ENCODE assay signal across 20 cellular contexts in the genomic region with DNA sequence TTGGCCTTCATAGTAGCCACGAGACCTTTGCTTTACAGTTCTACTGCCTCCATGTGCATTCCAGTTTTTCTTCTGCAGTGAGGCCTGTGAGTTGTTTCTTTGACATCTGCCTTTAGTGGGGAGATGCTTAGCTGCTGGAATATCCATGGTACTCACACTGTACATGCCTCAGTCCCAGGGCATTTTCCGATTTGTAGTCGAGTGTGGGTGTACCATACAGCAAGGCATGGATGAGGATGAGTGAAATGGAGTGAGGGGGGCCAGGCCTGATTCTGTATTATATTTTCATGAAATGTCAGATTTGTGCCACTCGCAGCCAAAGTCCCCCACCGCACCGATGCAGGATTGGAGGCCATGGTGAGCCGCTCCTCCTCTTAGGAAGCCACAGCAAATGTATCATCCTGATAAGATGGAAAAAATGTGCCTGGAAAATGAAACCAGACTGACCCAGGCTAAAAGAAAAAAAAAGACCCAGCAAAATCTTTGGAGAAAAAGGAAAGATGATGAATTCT.
DNase-seq lines count a peak whose midpoint lies in the region; ATAC-seq and TF ChIP-seq lines count a peak whose summit lies in the region.
"Had no signal": no experiment of that assay in that cellular context is flagged by ENCODE, and none has a peak within 500 bp of the region (broad histone marks: within the 10 kb centered on the region; RNA-seq: fewer than 3 reads in every experiment).

No MANE protein-coding gene starts in this region.

- H3K4me2 ChIP-seq in osteoblast (ENCODE audit: insufficient read depth, low read length), result no peak overlapping the region
- H3K4me2 ChIP-seq: A549; BLaER1 treated with 17β-estradiol and CSF1 and Interleukin-3, amounts not matched to agents 10 nM and 100 nM had no signal

- intact Hi-C loops in spleen (cut with DNase I; ENCODE audit: low total_unique reads), result no loop called here

- no peaks in the 10 kb centered on the region for H3K9me3 Mint-ChIP-seq in central memory CD8-positive, alpha-beta T cell
- H3K9me3 Mint-ChIP-seq: CD4-positive, alpha-beta memory T cell had no signal

- no peaks in the 10 kb centered on the region for H4K20me1 ChIP-seq in osteoblast (ENCODE audit: insufficient read depth, low read length)
- H4K20me1 ChIP-seq: BLaER1 treated with 17β-estradiol and CSF1 and Interleukin-3, amounts not matched to agents 10 nM and 100 nM had no signal

- H3K27ac ChIP-seq in osteoblast (ENCODE audit: low read depth, low read length), result no peak overlapping the region
- no peak overlapping the region for H3K27ac ChIP-seq in spleen
- H3K27ac ChIP-seq: A549; BLaER1 treated with 17β-estradiol and CSF1 and Interleukin-3, amounts not matched to agents 10 nM and 100 nM had no signal

- H3K79me2 ChIP-seq in osteoblast (ENCODE audit: insufficient read depth, low read length), result no peaks in the 10 kb centered on the region

- H3K27me3 Mint-ChIP-seq in central memory CD8-positive, alpha-beta T cell, result no peaks in the 10 kb centered on the region

- H3K4me3 Mint-ChIP-seq in central memory CD8-positive, alpha-beta T cell, result no peak overlapping the region
- H3K4me3 Mint-ChIP-seq: CD4-positive, alpha-beta memory T cell had no signal

- H3K9me3 ChIP-seq in osteoblast (ENCODE audit: low read depth, low read length), result no peaks in the 10 kb centered on the region
- no peaks in the 10 kb centered on the region for H3K9me3 ChIP-seq in spleen
- H3K9me3 ChIP-seq: A549, BE2C had no signal

- H3K36me3 ChIP-seq in osteoblast (ENCODE audit: insufficient read depth, low read length), result no peaks in the 10 kb centered on the region
- no peaks in the 10 kb centered on the region for H3K36me3 ChIP-seq in spleen
- H3K36me3 ChIP-seq: BE2C; BLaER1 treated with 17β-estradiol and CSF1 and Interleukin-3, amounts not matched to agents 10 nM and 100 nM had no signal

- peaks cover 15% of the 10 kb centered on the region for H3K4me1 Mint-ChIP-seq in central memory CD8-positive, alpha-beta T cell
- H3K4me1 Mint-ChIP-seq: CD4-positive, alpha-beta memory T cell had no signal

- H3K27me3 ChIP-seq in osteoblast (ENCODE audit: insufficient read depth, low read length) (no peaks in the 10 kb centered on the region), spleen (replicated peaks in 1 of 7) (peaks cover 0 to 7% (median 0%) of the 10 kb centered on the region in 7 donors)
- H3K27me3 ChIP-seq: BE2C; BLaER1 treated with 17β-estradiol and CSF1 and Interleukin-3, amounts not matched to agents 10 nM and 100 nM had no signal

- H2AFZ ChIP-seq in osteoblast (ENCODE audit: low read length), result no peak overlapping the region

- ATAC-seq in central memory CD8-positive, alpha-beta T cell (replicated peaks; ENCODE audit: extremely low read depth, poor library complexity, severe bottlenecking), result no peak
- ATAC-seq: A549 had no signal

- H3K36me3 Mint-ChIP-seq in central memory CD8-positive, alpha-beta T cell (ENCODE audit: insufficient read depth), result no peaks in the 10 kb centered on the region
- H3K36me3 Mint-ChIP-seq: CD4-positive, alpha-beta memory T cell had no signal

- no peak for TF ChIP-seq POLR2A in spleen (IDR thresholded peaks at IDR 0.05)

- DNase-seq in activated CD8-positive, alpha-beta memory T cell treated with anti-CD3 and anti-CD28 coated beads for 24 hours, result peak; percentile 19
- DNase-seq in activated CD8-positive, alpha-beta memory T cell treated with anti-CD3 and anti-CD28 coated beads, Interleukin-2, amount 50 U/mL, for 4 hours, result no peak
- DNase-seq in central memory CD8-positive, alpha-beta T cell (ENCODE audit: low spot score in 2 of 2), result no peak
- DNase-seq in osteoblast (ENCODE audit: insufficient read length, low spot score, missing footprints) (peak; percentile 54), spleen (peak; percentile 35), C1 segment of cervical spinal cord (lab: John Stamatoyannopoulos, UW) (no peak), cortex of kidney (lab: John Stamatoyannopoulos, UW) (no peak)
- DNase-seq: 8988T; ACHN; AML-193; BE2C; Calu3; CD4-positive, alpha-beta memory T cell; COR-L47; DMS153; DND-41; GOT3; HCEC 1CT had no signal

- TF ChIP-seq CTCF in osteoblast (IDR thresholded peaks at IDR 0.05; ENCODE audit: extremely low read depth, low read depth, low read length) (no peak), spleen (IDR thresholded peaks at IDR 0.05 in 8 of 11, conservative IDR thresholded peaks at IDR 0.05 in 3 of 11) (no peak)

- H3K4me1 ChIP-seq in osteoblast (ENCODE audit: insufficient read depth, low read length) (no peaks in the 10 kb centered on the region), spleen (no peaks in the 10 kb centered on the region)
- H3K4me1 ChIP-seq: A549 had no signal

- H3K27ac Mint-ChIP-seq in central memory CD8-positive, alpha-beta T cell (ENCODE audit: low read depth), result peak overlapping the region; percentile 55
- H3K27ac Mint-ChIP-seq: CD4-positive, alpha-beta memory T cell had no signal

- WGBS in spleen, 5 donors, result 85 to 93% (median 89%) methylated on average over 7 of the region's 7 CpGs

- H3K4me3 ChIP-seq in osteoblast (ENCODE audit: insufficient read depth, low read length) (no peak overlapping the region), spleen (no peak overlapping the region)
- H3K4me3 ChIP-seq: A549; BLaER1 treated with 17β-estradiol and CSF1 and Interleukin-3, amounts not matched to agents 10 nM and 100 nM had no signal

Comparison
In these comparisons a context has a peak if more than half of its experiments do, and no peak if none do; other contexts are left out.
1. DNase-seq: peak in activated CD8-positive, alpha-beta memory T cell treated with anti-CD3 and anti-CD28 coated beads for 24 hours (single experiment), osteoblast (single experiment) and spleen (single experiment); none in activated CD8-positive, alpha-beta memory T cell treated with anti-CD3 and anti-CD28 coated beads, Interleukin-2, amount 50 U/mL, for 4 hours (single experiment), central memory CD8-positive, alpha-beta T cell (0 of 2), C1 segment of cervical spinal cord (0 of 14) and cortex of kidney (single experiment).